Comparison of ENCODE assay signal across 8 cellular contexts in the genomic region with DNA sequence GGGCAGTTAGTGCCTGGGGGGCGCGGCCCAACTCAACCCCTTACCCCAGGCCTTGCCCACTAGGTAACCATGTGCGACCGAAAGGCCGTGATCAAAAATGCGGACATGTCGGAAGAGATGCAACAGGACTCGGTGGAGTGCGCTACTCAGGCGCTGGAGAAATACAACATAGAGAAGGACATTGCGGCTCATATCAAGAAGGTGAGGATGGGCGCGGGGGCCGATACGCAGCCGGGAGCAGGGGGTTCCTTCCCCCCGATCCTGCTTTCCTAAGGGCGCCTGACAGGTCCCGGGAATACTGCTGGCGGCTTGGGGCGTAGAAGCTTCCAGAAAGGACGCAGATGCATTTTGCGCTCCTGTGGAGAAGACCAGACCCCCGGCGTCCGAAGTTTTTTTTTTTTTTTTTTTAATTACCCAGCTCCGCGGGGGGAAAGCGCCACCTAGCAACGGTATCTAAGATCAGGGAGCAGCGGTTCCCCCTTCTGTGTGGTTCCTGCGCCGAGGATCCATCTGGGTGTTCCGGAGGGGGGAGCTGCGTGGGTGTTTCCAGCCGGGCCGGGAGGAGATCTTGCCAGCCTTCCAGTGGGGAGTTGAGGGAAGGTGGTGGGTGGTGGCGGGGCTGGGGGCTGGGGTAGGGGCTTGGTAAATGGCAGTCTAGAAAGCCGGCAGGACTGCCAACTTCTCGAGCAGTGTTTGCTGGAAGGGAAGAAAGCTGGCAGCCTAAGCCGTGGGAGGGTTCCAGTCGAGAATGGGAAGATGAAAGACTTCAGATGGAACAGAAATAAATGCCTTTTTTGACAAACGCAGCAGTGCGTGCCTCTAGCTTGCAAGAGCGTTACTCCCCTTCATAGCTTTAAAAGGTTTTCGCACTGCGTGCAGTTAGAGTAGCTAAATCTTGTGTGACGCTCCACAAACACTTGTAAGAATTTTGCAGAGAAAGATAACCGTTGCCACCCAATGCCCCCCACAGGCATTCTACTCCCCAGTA. TPM values are rescaled to one million over a fixed set of nuclear protein-coding genes. Genes with fewer than 3 reads are reported as not detected.
DNase-seq lines count a peak whose midpoint lies in the region; ATAC-seq, FAIRE-seq and TF ChIP-seq lines count a peak whose summit lies in the region.

No MANE protein-coding gene starts in this region.

- H4K20me1 ChIP-seq in SK-N-SH (ENCODE audit: insufficient read depth), result peaks cover 25% of the 10 kb centered on the region

- CTCF ChIA-PET in AG04450 (lab: Charles Lee) (interaction anchor here (0.6 to 2.0 kb wide), 7 partner anchors 11 to 194 kb away, joined by 3 to 10 read pairs (median 4); a partner anchor contains a TSS), SK-N-SH (lab: Yijun Ruan, JAX) (interaction anchor here (0.6 to 3.5 kb wide), 9 partner anchors 11 to 147 kb away, joined by 3 to 18 read pairs (median 4); a partner anchor contains a TSS)

- H3K4me1 ChIP-seq in SK-N-SH (ENCODE audit: control insufficient read depth in 1 of 2, insufficient read depth in 2 of 2, low read depth in 1 of 2, low read length in 1 of 2), result peaks cover 0 to 11% of the 10 kb centered on the region in 2 experiments; a peak in 2 of 4 replicates
- H3K4me1 ChIP-seq in adipocyte (ENCODE audit: control insufficient read depth, insufficient read depth, low read length), result peaks cover 19% of the 10 kb centered on the region

- H3K36me3 ChIP-seq in SK-N-SH (replicated peaks in 1 of 2; ENCODE audit: control insufficient read depth in 1 of 2, insufficient read depth in 2 of 2, low read length in 1 of 2) (peaks cover 24 to 29% of the 10 kb centered on the region in 2 experiments), adipocyte (ENCODE audit: control insufficient read depth, insufficient read depth, low read length, severe bottlenecking) (peaks cover 14% of the 10 kb centered on the region)

- H3K9me3 ChIP-seq in AG04450 (ENCODE audit: control insufficient read depth, insufficient read depth, low read length) (no peaks in the 10 kb centered on the region), SK-N-SH (no peaks in the 10 kb centered on the region), adipocyte (ENCODE audit: control insufficient read depth, low read length) (no peaks in the 10 kb centered on the region)

- no peaks in the 10 kb centered on the region for H3K9me2 ChIP-seq in SK-N-SH

- H3K9ac ChIP-seq in SK-N-SH (peak overlapping the region; percentile 81), adipocyte (ENCODE audit: low read length) (peak overlapping the region; percentile 97)

- ATAC-seq in left cardiac atrium, result peak; percentile 69 to 80

- FAIRE-seq in GM18507 (lab: Jason Lieb, UNC), result no peak

- H2AFZ ChIP-seq in SK-N-SH (ENCODE audit: low read depth), result peak overlapping the region; percentile 59; the same call in 1 of the 2 replicates

- DNase-seq in AG04450 (ENCODE audit: low read depth, low spot score), result no peak
- peak; percentile 36 for DNase-seq in GM18507 (ENCODE audit: extremely low spot score, insufficient read length, low read depth)
- peak; percentile 61 to 66 for DNase-seq in HL-60 (ENCODE audit: low read depth in 1 of 2, low spot score in 1 of 2)
- peak; percentile 81 for DNase-seq in SK-N-SH
- DNase-seq in adipocyte (ENCODE audit: low read depth), result peak; percentile 79
- peak; percentile 79 for DNase-seq in left cardiac atrium
- DNase-seq in posterior vena cava (ENCODE audit: low spot score), result peak; percentile 87
- peak; percentile 72 for DNase-seq in ureter (ENCODE audit: low spot score)

- peak overlapping the region; percentile 81 for H3K4me2 ChIP-seq in SK-N-SH

- 0 out of 4 replicates have a peak, but pooled peaks of 1 of the 2 experiments have one; percentile 15 for TF ChIP-seq EP300 in SK-N-SH (IDR thresholded peaks at IDR 0.05; ENCODE audit: borderline replicate concordance in 1 of 2, low read depth in 1 of 2, low read length in 1 of 2)

- H3K27ac ChIP-seq in AG04450 (ENCODE audit: low read depth, low read length) (peak overlapping the region; percentile 39), HL-60 (replicated peaks) (peak overlapping the region; percentile 78), SK-N-SH (ENCODE audit: low read depth in 2 of 2, low read length in 1 of 2) (peak overlapping the region; percentile 63 to 88; a peak in 3 of 4 replicates)

- peaks cover 50% of the 10 kb centered on the region for H3K79me2 ChIP-seq in SK-N-SH (ENCODE audit: insufficient read depth)

- H3K27me3 ChIP-seq in AG04450 (ENCODE audit: control insufficient read depth, insufficient read depth, low read length), result no peaks in the 10 kb centered on the region
- no peaks in the 10 kb centered on the region for H3K27me3 ChIP-seq in HL-60 (ENCODE audit: insufficient read depth, poor library complexity, severe bottlenecking)
- H3K27me3 ChIP-seq in SK-N-SH (ENCODE audit: insufficient read depth), result no peaks in the 10 kb centered on the region
- H3K27me3 ChIP-seq in adipocyte (replicated peaks; ENCODE audit: control insufficient read depth, insufficient read depth, low read length), result no peaks in the 10 kb centered on the region

- POLR2A ChIA-PET in AG04450 (lab: Yijun Ruan, JAX) (interaction anchor here (0.6 to 1.9 kb wide), 17 partner anchors 11 to 1504 kb away, joined by 3 to 10 read pairs (median 4); a partner anchor contains a TSS), SK-N-SH (lab: Yijun Ruan, JAX) (interaction anchor here (0.7 to 2.8 kb wide), 13 partner anchors 9 to 85 kb away, joined by 3 to 12 read pairs (median 4); a partner anchor contains a TSS)

- peak overlapping the region; percentile 87 for H3K4me3 ChIP-seq in AG04450 (ENCODE audit: low read depth, low read length)
- H3K4me3 ChIP-seq in HL-60 (replicated peaks; ENCODE audit: insufficient read depth, low read length), result peak overlapping the region; percentile 97
- peak overlapping the region; percentile 83 to 89 for H3K4me3 ChIP-seq in SK-N-SH (ENCODE audit: low read depth in 2 of 2, low read length in 1 of 2)
- H3K4me3 ChIP-seq in adipocyte (ENCODE audit: low read length), result peak overlapping the region; percentile 99

- H3F3A ChIP-seq in SK-N-SH (replicated peaks; ENCODE audit: insufficient read depth), result peaks cover 25% of the 10 kb centered on the region

- under 1% methylated on average over 42 of the region's 49 CpGs for WGBS in SK-N-SH (ENCODE audit: low lambda C conversion rate)

- intact Hi-C loops in left cardiac atrium (cut with DNase I) (no loop called here), posterior vena cava (cut with DNase I) (no loop called here)

- peak; percentile 45 for TF ChIP-seq RAD21 in SK-N-SH (IDR thresholded peaks at IDR 0.05; ENCODE audit: low read length)

- TF ChIP-seq CTCF in AG04450 (IDR thresholded peaks at IDR 0.05; ENCODE audit: low read depth, low read length) (no peak), HL-60 (IDR thresholded peaks at IDR 0.05; ENCODE audit: insufficient read depth, low read length) (no peak), SK-N-SH (IDR thresholded peaks at IDR 0.05) (peak; percentile 27; the same call in 1 of the 2 replicates)

TF ChIP-seq in SK-N-SH, 30 proteins besides CTCF, POLR2A, EP300 and RAD21 (continues in another document):
- TF ChIP-seq GABPA (IDR thresholded peaks at IDR 0.05; ENCODE audit: low read depth) (no peak), FOSL2 (IDR thresholded peaks at IDR 0.05; ENCODE audit: borderline replicate concordance, low read depth) (no peak), SIN3A (IDR thresholded peaks at IDR 0.05; ENCODE audit: borderline replicate concordance, low read depth, low read length) (peak; percentile 60; the same call in 1 of the 2 replicates), EZH2phosphoT487 (IDR thresholded peaks at IDR 0.05; ENCODE audit: borderline replicate concordance, low read depth) (no peak)

RNA-seq across cellular contexts. Expression of a gene that starts 0.7 kb away (rescaled TPM):
- 649 and 720 TPM in 2 replicates for polyA plus RNA-seq in AG04450 (2011; rRNA removed)
- polyA minus RNA-seq in AG04450 (2011; rRNA and poly(A)+ RNA removed), result 136 and 155 TPM in 2 replicates
- polyA plus RNA-seq in SK-N-SH (2012; rRNA removed), result 596 and 607 TPM in 2 replicates
- polyA plus RNA-seq in SK-N-SH (2012; cell fraction: cytosol; rRNA removed), result 700 and 718 TPM in 2 replicates
- 172 and 211 TPM in 2 replicates for polyA plus RNA-seq in SK-N-SH (2012; cell fraction: nucleus; rRNA removed)
- total RNA-seq in left cardiac atrium, result 100 to 1,000 TPM; 156 to 237 TPM
- total RNA-seq in posterior vena cava, result 100 to 1,000 TPM; 221 to 343 TPM
- 313 TPM for total RNA-seq in ureter

RNA-seq across cellular contexts. Expression of a gene that starts 27.1 kb away (rescaled TPM):
- polyA plus RNA-seq in AG04450 (2011; rRNA removed), result 127 and 154 TPM in 2 replicates
- polyA minus RNA-seq in AG04450 (2011; rRNA and poly(A)+ RNA removed), result 53.9 and 62.0 TPM in 2 replicates
- polyA plus RNA-seq in SK-N-SH (2012; rRNA removed), result 164 and 210 TPM in 2 replicates
- polyA plus RNA-seq in SK-N-SH (2012; cell fraction: cytosol; rRNA removed), result 208 and 246 TPM in 2 replicates
- polyA plus RNA-seq in SK-N-SH (2012; cell fraction: nucleus; rRNA removed), result 124 and 180 TPM in 2 replicates
- 10 to 100 TPM; 50.4 to 68.6 TPM for total RNA-seq in left cardiac atrium
- total RNA-seq in posterior vena cava, result 10 to 100 TPM; 83.5 to 84.4 TPM
- total RNA-seq in ureter, result 155 TPM

RNA-seq across cellular contexts. Expression of a gene that starts 32.3 kb away (rescaled TPM):
- polyA plus RNA-seq in AG04450 (2011; rRNA removed), result 36.2 and 47.1 TPM in 2 replicates
- polyA minus RNA-seq in AG04450 (2011; rRNA and poly(A)+ RNA removed), result 11.9 and 15.8 TPM in 2 replicates
- polyA plus RNA-seq in SK-N-SH (2012; rRNA removed), result 28.0 and 39.0 TPM in 2 replicates
- 38.8 and 41.2 TPM in 2 replicates for polyA plus RNA-seq in SK-N-SH (2012; cell fraction: cytosol; rRNA removed)
- polyA plus RNA-seq in SK-N-SH (2012; cell fraction: nucleus; rRNA removed), result 15.5 and 32.0 TPM in 2 replicates
- 10 to 100 TPM; 28.6 to 29.3 TPM for total RNA-seq in left cardiac atrium
- total RNA-seq in posterior vena cava, result 10 to 100 TPM; 15.7 to 21.5 TPM
- 28.8 TPM for total RNA-seq in ureter

RNA-seq across cellular contexts. Expression of a gene that starts 37.5 kb away (rescaled TPM):
- 101 and 105 TPM in 2 replicates for polyA plus RNA-seq in AG04450 (2011; rRNA removed)
- polyA minus RNA-seq in AG04450 (2011; rRNA and poly(A)+ RNA removed), result 198 and 209 TPM in 2 replicates
- 118 and 122 TPM in 2 replicates for polyA plus RNA-seq in SK-N-SH (2012; rRNA removed)
- polyA plus RNA-seq in SK-N-SH (2012; cell fraction: cytosol; rRNA removed), result 121 and 154 TPM in 2 replicates
- polyA plus RNA-seq in SK-N-SH (2012; cell fraction: nucleus; rRNA removed), result 198 and 234 TPM in 2 replicates
- 100 to 1,000 TPM; 225 to 240 TPM for total RNA-seq in left cardiac atrium
- 100 to 1,000 TPM; 219 to 226 TPM for total RNA-seq in posterior vena cava
- 236 TPM for total RNA-seq in ureter

RNA-seq across cellular contexts. Expression of a gene that starts 50.4 kb away (rescaled TPM):
- polyA plus RNA-seq in AG04450 (2011; rRNA removed), result 20.6 and 25.9 TPM in 2 replicates
- 26.1 and 31.7 TPM in 2 replicates for polyA minus RNA-seq in AG04450 (2011; rRNA and poly(A)+ RNA removed)
- 10.6 and 12.4 TPM in 2 replicates for polyA plus RNA-seq in SK-N-SH (2012; rRNA removed)
- polyA plus RNA-seq in SK-N-SH (2012; cell fraction: cytosol; rRNA removed), result 10.9 and 11.4 TPM in 2 replicates
- polyA plus RNA-seq in SK-N-SH (2012; cell fraction: nucleus; rRNA removed), result 19.5 and 24.8 TPM in 2 replicates
- total RNA-seq in left cardiac atrium, result 10 to 100 TPM; 14.8 to 19.1 TPM
- 10 to 100 TPM; 11.7 to 16.2 TPM for total RNA-seq in posterior vena cava
- 22.5 TPM for total RNA-seq in ureter
